ENCODE assay signal across 18 cellular contexts in genomic region chrX:120752431-120753128, GRCh38.
DNase-seq lines count a peak whose midpoint lies in the region; ATAC-seq and FAIRE-seq lines count a peak whose summit lies in the region.
"Had no signal": no experiment of that assay in that cellular context is flagged by ENCODE, and none has a peak within 500 bp of the region (broad histone marks: within the 10 kb centered on the region; RNA-seq: fewer than 3 reads in every experiment).

No MANE protein-coding gene starts in this region.

- CTCF ChIA-PET in activated CD4-positive, alpha-beta T cell treated with anti-CD3 and anti-CD28 coated beads for 36 hours (lab: Charles Lee) = interaction anchor here (1.1 to 1.3 kb wide), 2 partner anchors 38 to 266 kb away, joined by 3 read pairs; no protein-coding TSS in a partner anchor

- H3K36me3 Mint-ChIP-seq in activated CD4-positive, alpha-beta T cell treated with anti-CD3 and anti-CD28 coated beads for 36 hours (ENCODE audit: low read depth) = no peaks in the 10 kb centered on the region
- H3K36me3 Mint-ChIP-seq in activated naive CD8-positive, alpha-beta T cell treated with anti-CD3 and anti-CD28 coated beads, Interleukin-2, amount 10 ng/mL, durations not matched to agents 7 days and 5 days = no peaks in the 10 kb centered on the region
- H3K36me3 Mint-ChIP-seq: neural progenitor cell had no signal

- POLR2A ChIA-PET in activated CD4-positive, alpha-beta T cell treated with anti-CD3 and anti-CD28 coated beads for 36 hours (lab: Charles Lee) = no interaction called here
- POLR2A ChIA-PET in activated naive CD8-positive, alpha-beta T cell treated with anti-CD3 and anti-CD28 coated beads, Interleukin-2, amount 10 ng/mL, durations not matched to agents 7 days and 5 days (lab: Charles Lee) = interaction anchor here (0.6 to 1.0 kb wide), 3 partner anchors 55 to 130 kb away, joined by 3 to 4 read pairs (median 3); partner anchors contain the start of gene C1GALT1C1

- no peak for DNase-seq in activated CD4-positive, alpha-beta T cell treated with anti-CD3 and anti-CD28 coated beads for 36 hours
- DNase-seq in activated CD4-positive, alpha-beta T cell treated with anti-CD3 and anti-CD28 coated beads for 1 hour = no peak
- no peak for DNase-seq in activated naive CD8-positive, alpha-beta T cell treated with anti-CD3 and anti-CD28 coated beads, Interleukin-2, amount 10 ng/mL, durations not matched to agents 7 days and 5 days
- DNase-seq in small intestine (peak; percentile 55), NK-92 (lab: John Stamatoyannopoulos, UW; ENCODE audit: unreplicated experiment) (no peak)
- DNase-seq: activated effector memory CD4-positive, alpha-beta T cell treated with Interleukin-2 at 50 U/mL for 16 hours; mesendoderm; MV-4-11; NCI-H2107; stimulated activated naive CD4-positive, alpha-beta T cell; upper lobe of right lung had no signal

- H3K36me3 ChIP-seq in KOPT-K1 (ENCODE audit: insufficient read depth, low read length) (no peaks in the 10 kb centered on the region), small intestine (ENCODE audit: control insufficient read depth in 2 of 2, insufficient read depth in 2 of 2, low read length in 2 of 2) (no peaks in the 10 kb centered on the region)
- H3K36me3 ChIP-seq: ascending aorta, neural progenitor cell, upper lobe of right lung had no signal

- peaks cover 46% of the 10 kb centered on the region for H3K4me1 Mint-ChIP-seq in activated CD4-positive, alpha-beta T cell treated with anti-CD3 and anti-CD28 coated beads for 36 hours
- H3K4me1 Mint-ChIP-seq in activated naive CD8-positive, alpha-beta T cell treated with anti-CD3 and anti-CD28 coated beads, Interleukin-2, amount 10 ng/mL, durations not matched to agents 7 days and 5 days = peaks cover 28% of the 10 kb centered on the region

- H3K9me3 Mint-ChIP-seq in activated CD4-positive, alpha-beta T cell treated with anti-CD3 and anti-CD28 coated beads for 36 hours (ENCODE audit: low read depth) = no peaks in the 10 kb centered on the region
- no peaks in the 10 kb centered on the region for H3K9me3 Mint-ChIP-seq in activated naive CD8-positive, alpha-beta T cell treated with anti-CD3 and anti-CD28 coated beads, Interleukin-2, amount 10 ng/mL, durations not matched to agents 7 days and 5 days

- peak overlapping the region; percentile 41 for H3K4me3 Mint-ChIP-seq in activated CD4-positive, alpha-beta T cell treated with anti-CD3 and anti-CD28 coated beads for 36 hours
- peak overlapping the region; percentile 31 for H3K4me3 Mint-ChIP-seq in activated naive CD8-positive, alpha-beta T cell treated with anti-CD3 and anti-CD28 coated beads, Interleukin-2, amount 10 ng/mL, durations not matched to agents 7 days and 5 days
- H3K4me3 Mint-ChIP-seq: neural progenitor cell had no signal

- no peaks in the 10 kb centered on the region for H3K4me1 ChIP-seq in small intestine (ENCODE audit: control insufficient read depth in 2 of 2, insufficient read depth in 1 of 2, low read depth in 1 of 2, low read length in 1 of 2)
- H3K4me1 ChIP-seq: ascending aorta, upper lobe of right lung had no signal

- H3K9me3 ChIP-seq in KOPT-K1 (ENCODE audit: insufficient read depth, low read length, poor library complexity, severe bottlenecking) (no peaks in the 10 kb centered on the region), small intestine (ENCODE audit: control insufficient read depth, low read depth) (no peaks in the 10 kb centered on the region)
- H3K9me3 ChIP-seq: ascending aorta, upper lobe of right lung had no signal

- H3K27me3 ChIP-seq in small intestine (ENCODE audit: control insufficient read depth in 2 of 2, insufficient read depth in 2 of 2, low read length in 2 of 2) = no peaks in the 10 kb centered on the region
- H3K27me3 ChIP-seq: ascending aorta, neural progenitor cell, upper lobe of right lung had no signal

- H3K27ac ChIP-seq in KOPT-K1 (ENCODE audit: low read depth, low read length, poor library complexity, severe bottlenecking) (peak overlapping the region; percentile 60), small intestine (ENCODE audit: low read depth in 1 of 2, low read length in 1 of 2) (no peak overlapping the region)
- H3K27ac ChIP-seq: ascending aorta, neural progenitor cell, upper lobe of right lung had no signal

- no peaks in the 10 kb centered on the region for H3K27me3 Mint-ChIP-seq in activated CD4-positive, alpha-beta T cell treated with anti-CD3 and anti-CD28 coated beads for 36 hours
- H3K27me3 Mint-ChIP-seq in activated naive CD8-positive, alpha-beta T cell treated with anti-CD3 and anti-CD28 coated beads, Interleukin-2, amount 10 ng/mL, durations not matched to agents 7 days and 5 days = no peaks in the 10 kb centered on the region

- FAIRE-seq in small intestine (lab: Jason Lieb, UNC) = no peak
- FAIRE-seq: keratinocyte had no signal

- peak; percentile 25 for ATAC-seq in activated CD4-positive, alpha-beta T cell treated with anti-CD3 and anti-CD28 coated beads for 36 hours
- peak; percentile 27 for ATAC-seq in activated naive CD8-positive, alpha-beta T cell treated with anti-CD3 and anti-CD28 coated beads, Interleukin-2, amount 10 ng/mL, durations not matched to agents 7 days and 5 days (ENCODE audit: low read depth)
- no peak for ATAC-seq in GM19395 (IDR thresholded peaks at IDR 0.05; ENCODE audit: unreplicated experiment)
- no peak for ATAC-seq in HG02759 (IDR thresholded peaks at IDR 0.05; ENCODE audit: unreplicated experiment)
- ATAC-seq: Panc1, upper lobe of right lung had no signal

- WGBS in small intestine, 3 donors = 25 to 41% (median 30%) methylated on average over 7 of the region's 7 CpGs

- no peak overlapping the region for H3K4me3 ChIP-seq in small intestine (ENCODE audit: low read depth in 1 of 2, low read length in 2 of 2)
- H3K4me3 ChIP-seq: ascending aorta, neural progenitor cell, upper lobe of right lung had no signal

- intact Hi-C loops in activated CD4-positive, alpha-beta T cell treated with anti-CD3 and anti-CD28 coated beads for 36 hours (cut with DNase I, micrococcal nuclease) = loop anchor here in 1 of 2 experiments (5.0 kb wide), 1 partner anchor 255 kb away; no protein-coding TSS in a partner anchor

- peak overlapping the region; percentile 61 for H3K27ac Mint-ChIP-seq in activated CD4-positive, alpha-beta T cell treated with anti-CD3 and anti-CD28 coated beads for 36 hours
- peak overlapping the region; percentile 27 for H3K27ac Mint-ChIP-seq in activated naive CD8-positive, alpha-beta T cell treated with anti-CD3 and anti-CD28 coated beads, Interleukin-2, amount 10 ng/mL, durations not matched to agents 7 days and 5 days
- H3K27ac Mint-ChIP-seq: neural progenitor cell had no signal

Comparison
In these comparisons a context has a peak if more than half of its experiments do, and no peak if none do; other contexts are left out.
1. ATAC-seq: peak in activated CD4-positive, alpha-beta T cell treated with anti-CD3 and anti-CD28 coated beads for 36 hours (single experiment) and activated naive CD8-positive, alpha-beta T cell treated with anti-CD3 and anti-CD28 coated beads, Interleukin-2, amount 10 ng/mL, durations not matched to agents 7 days and 5 days (single experiment); none in GM19395 (single experiment) and HG02759 (single experiment).